1 cellular context compared by ENCODE assay signal in genomic region chr6:31546962-31547726, GRCh38.
TF ChIP-seq lines count a peak whose summit lies in the region.

TSS of gene NFKBIL1 (plus strand) at chr6:31547608. CDS start at chr6:31547695, 87 bp downstream.

TF ChIP-seq in K562, 482 proteins besides CTCF, POLR2A, EP300 and RAD21 (continued from another document and continues in another):
- TF ChIP-seq ZEB2 (IDR thresholded peaks at IDR 0.05) = peak; percentile 99
- 0 out of 2 replicates have a peak, but pooled peaks have one; percentile 72 for TF ChIP-seq ZNF583 (CRISPR knock-in tag; IDR thresholded peaks at IDR 0.05)
- peak; percentile 80 for TF ChIP-seq MIER1 (IDR thresholded peaks at IDR 0.05; ENCODE audit: low read depth)
- TF ChIP-seq SMARCA5 (IDR thresholded peaks at IDR 0.05) = peak; percentile 88
- peak; percentile 92 for TF ChIP-seq TAF1 (IDR thresholded peaks at IDR 0.05; ENCODE audit: control insufficient read depth, extremely low read depth, insufficient read depth, low read length, severe bottlenecking)
- peak; percentile 87 for TF ChIP-seq ZFX (CRISPR knock-in tag; IDR thresholded peaks at IDR 0.05)
- peak; percentile 96 for TF ChIP-seq ELF1 (tag; IDR thresholded peaks at IDR 0.05)
- TF ChIP-seq ZSCAN29 (IDR thresholded peaks at IDR 0.05) = no peak
- 0 out of 2 replicates have a peak, but pooled peaks have one; percentile 28 for TF ChIP-seq ZNF354B (CRISPR knock-in tag; IDR thresholded peaks at IDR 0.05)
- TF ChIP-seq MLLT1 (IDR thresholded peaks at IDR 0.05) = peak; percentile 71 to 94; a peak in 3 of 4 replicates
- no peak for TF ChIP-seq U2AF1 (optimal IDR thresholded peaks at IDR 0.05; ENCODE audit: low read depth, low read length)
- no peak for TF ChIP-seq L3MBTL2 (IDR thresholded peaks at IDR 0.05)
- TF ChIP-seq HINFP (tag; conservative IDR thresholded peaks at IDR 0.05; ENCODE audit: low read depth) = peak; percentile 65
- TF ChIP-seq ATF4 (CRISPR knock-in tag; IDR thresholded peaks at IDR 0.05) = peak; percentile 60; the same call in 1 of the 2 replicates
- TF ChIP-seq TOE1 (IDR thresholded peaks at IDR 0.05; ENCODE audit: borderline replicate concordance) = peak; percentile 93
- no peak for TF ChIP-seq TOE1 (CRISPR knock-in tag; IDR thresholded peaks at IDR 0.05; ENCODE audit: borderline replicate concordance, low read depth)
- peak; percentile 72 for TF ChIP-seq POLR2G (IDR thresholded peaks at IDR 0.05; ENCODE audit: low read depth, low read length)
- peak; percentile 71; the same call in 1 of the 2 replicates for TF ChIP-seq ZZZ3 (IDR thresholded peaks at IDR 0.05)
- peak; percentile 66 for TF ChIP-seq POU5F1 (IDR thresholded peaks at IDR 0.05; ENCODE audit: borderline replicate concordance, low read depth, low read length, partially characterized antibody)
- TF ChIP-seq SREBF2 (CRISPR knock-in tag; IDR thresholded peaks at IDR 0.05) = 0 out of 2 replicates have a peak, but pooled peaks have one; percentile 29
- TF ChIP-seq GTF2A2 (tag; IDR thresholded peaks at IDR 0.05) = peak; percentile 68
- TF ChIP-seq POLR2AphosphoS5 (IDR thresholded peaks at IDR 0.05; ENCODE audit: control insufficient read depth, insufficient read depth, low read depth, low read length) = peak; percentile 92
- no peak; the same call in 1 of the 2 replicates for TF ChIP-seq THRB (CRISPR knock-in tag; conservative IDR thresholded peaks at IDR 0.05)
- 0 out of 2 replicates have a peak, but pooled peaks have one; percentile 65 for TF ChIP-seq ELF4 (CRISPR knock-in tag; IDR thresholded peaks at IDR 0.05)
- no peak for TF ChIP-seq NFXL1 (CRISPR knock-in tag; IDR thresholded peaks at IDR 0.05)
- TF ChIP-seq MAFF (IDR thresholded peaks at IDR 0.05; ENCODE audit: low read length) = peak; percentile 1; the same call in 1 of the 2 replicates
- peak; percentile 72; the same call in 1 of the 2 replicates for TF ChIP-seq ZBTB26 (CRISPR knock-in tag; IDR thresholded peaks at IDR 0.05)
- TF ChIP-seq WHSC1 (IDR thresholded peaks at IDR 0.05; ENCODE audit: low read length) = no peak
- TF ChIP-seq HDGF (IDR thresholded peaks at IDR 0.05) = peak; percentile 67; the same call in 1 of the 2 replicates
- TF ChIP-seq PPARD (CRISPR knock-in tag; IDR thresholded peaks at IDR 0.05) = no peak
- TF ChIP-seq LEF1 (IDR thresholded peaks at IDR 0.05) = 0 out of 2 replicates have a peak, but pooled peaks have one; percentile 8
- no peak for TF ChIP-seq PATZ1 (CRISPR knock-in tag; IDR thresholded peaks at IDR 0.05; ENCODE audit: borderline replicate concordance)
- TF ChIP-seq KLF13 (tag; IDR thresholded peaks at IDR 0.05; ENCODE audit: borderline replicate concordance, low read depth) = peak; percentile 85
- TF ChIP-seq CREB3L1 (IDR thresholded peaks at IDR 0.05; ENCODE audit: borderline replicate concordance, low read depth) = no peak
- peak; percentile 83; the same call in 1 of the 2 replicates for TF ChIP-seq ZNF644 (tag; IDR thresholded peaks at IDR 0.05; ENCODE audit: low read depth)
- peak; percentile 73 to 81 for TF ChIP-seq NRF1 (conservative IDR thresholded peaks at IDR 0.05 in 1 of 2, IDR thresholded peaks at IDR 0.05 in 1 of 2)
- TF ChIP-seq YBX1 (IDR thresholded peaks at IDR 0.05) = peak; percentile 93; the same call in 1 of the 2 replicates
- TF ChIP-seq E2F4 (CRISPR knock-in tag; IDR thresholded peaks at IDR 0.05; ENCODE audit: low read depth) = no peak
- TF ChIP-seq FOXK2 (conservative IDR thresholded peaks at IDR 0.05 in 1 of 2, IDR thresholded peaks at IDR 0.05 in 1 of 2; ENCODE audit: low read depth in 2 of 2) = peak; percentile 38 to 60
- TF ChIP-seq FOXA1 (IDR thresholded peaks at IDR 0.05; ENCODE audit: borderline replicate concordance) = no peak
- no peak for TF ChIP-seq SMARCA4 (IDR thresholded peaks at IDR 0.05)
- TF ChIP-seq PHB2 (IDR thresholded peaks at IDR 0.05; ENCODE audit: low read depth) = peak; percentile 86
- peak; percentile 98 for TF ChIP-seq SIX5 (IDR thresholded peaks at IDR 0.05; ENCODE audit: borderline replicate concordance in 1 of 2, insufficient read depth in 1 of 2, low read depth in 1 of 2, low read length in 2 of 2)
- TF ChIP-seq PHF21A (IDR thresholded peaks at IDR 0.05; ENCODE audit: borderline replicate concordance, low read depth) = peak; percentile 59; the same call in 1 of the 2 replicates
